Comparison of ENCODE assay signal across 20 cellular contexts in the genomic region with DNA sequence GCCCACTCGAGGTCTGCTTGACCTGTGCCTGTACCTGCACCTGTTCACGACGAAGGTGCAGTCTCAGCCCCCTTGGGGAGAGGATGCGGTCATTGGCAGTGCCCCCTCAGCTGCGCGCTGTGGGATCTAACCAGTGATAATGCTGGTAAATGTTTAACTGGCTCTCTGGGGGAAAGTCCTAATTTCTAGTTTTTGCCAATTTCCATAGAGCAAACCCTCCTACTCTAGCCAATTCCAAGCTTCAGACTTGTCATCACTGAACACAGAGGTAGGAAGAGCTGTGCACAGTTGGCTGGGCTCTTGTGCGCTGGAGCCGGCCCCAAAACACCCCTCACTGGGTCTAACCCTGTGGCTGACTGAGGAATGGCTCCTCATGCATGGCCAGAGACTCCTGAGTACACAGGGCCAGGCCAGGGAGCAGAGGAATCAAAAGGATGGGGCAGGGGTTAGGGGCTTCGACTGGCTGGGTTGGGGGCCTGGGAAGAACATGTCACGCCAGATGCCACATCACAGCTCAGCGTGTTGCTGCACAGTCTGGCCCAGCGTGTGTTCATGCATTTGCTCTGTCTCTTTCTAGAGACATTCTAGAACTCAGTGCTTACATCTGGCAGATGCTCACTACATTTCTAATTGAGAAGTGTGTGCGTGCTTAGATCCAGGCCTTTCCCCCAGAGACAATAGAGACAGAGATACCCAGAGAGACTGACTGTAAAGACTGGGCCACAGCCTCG.
A peak's percentile ranks its signal among the peaks of the same experiment; 100 is the strongest.
DNase-seq lines count a peak whose midpoint lies in the region; ATAC-seq, FAIRE-seq and TF ChIP-seq lines count a peak whose summit lies in the region.
"Had no signal": no experiment of that assay in that cellular context is flagged by ENCODE, and none has a peak within 500 bp of the region (broad histone marks: within the 10 kb centered on the region; RNA-seq: fewer than 3 reads in every experiment).

No MANE protein-coding gene starts in this region.

- in situ Hi-C loops in GM12878 (cut with MboI) (no loop called here), KBM-7 (cut with MboI; ENCODE audit: low pct_unique_long_range_greater_than_20kb, low sequenced_read_pairs) (no loop called here)

- no peak overlapping the region for H3K4me3 ChIP-seq in BLaER1 treated with 17β-estradiol and CSF1 and Interleukin-3, amounts not matched to agents 10 nM and 100 nM
- H3K4me3 ChIP-seq in GM12878 (no peak overlapping the region), neural progenitor cell (no peak overlapping the region)
- H3K4me3 ChIP-seq: GM23248, SJCRH30 had no signal

- POLR2A ChIA-PET in GM12878 (lab: Charles Lee): interaction anchor here (1.0 to 1.5 kb wide), 2 partner anchors 8 to 28 kb away, joined by 3 to 4 read pairs; no protein-coding TSS in a partner anchor

- TF ChIP-seq EP300 in GM12878 (IDR thresholded peaks at IDR 0.05; ENCODE audit: borderline replicate concordance in 1 of 2, control insufficient read depth in 1 of 2, low read depth in 2 of 2, low read length in 2 of 2): no peak

- RAD21 ChIA-PET in GM12878 (lab: Charles Lee; ENCODE audit: unreplicated experiment): interaction anchor here (1.6 to 3.5 kb wide), 3 partner anchors 12 to 27 kb away, joined by 6 to 22 read pairs (median 13); no protein-coding TSS in a partner anchor

- no peaks in the 10 kb centered on the region for H3K36me3 Mint-ChIP-seq in neural progenitor cell
- H3K36me3 Mint-ChIP-seq: CD4-positive, CD25-positive, alpha-beta regulatory T cell had no signal

- TF ChIP-seq POLR2A in GM12878 (IDR thresholded peaks at IDR 0.05; ENCODE audit: low read depth, low read length): no peak

- peak overlapping the region in 1 of 11 experiments; percentile 40; a peak in 1 of 22 replicates for H3K27ac ChIP-seq in BLaER1 treated with 17β-estradiol and CSF1 and Interleukin-3, amounts not matched to agents 10 nM and 100 nM
- H3K27ac ChIP-seq in GM12878 (ENCODE audit: control insufficient read depth, insufficient read depth): no peak overlapping the region
- no peak overlapping the region for H3K27ac ChIP-seq in neural progenitor cell
- H3K27ac ChIP-seq: GM23248, HL-60, SJCRH30 had no signal

- TF ChIP-seq CTCF in GM12878 (IDR thresholded peaks at IDR 0.05 in 2 of 3, conservative IDR thresholded peaks at IDR 0.05 in 1 of 3; ENCODE audit: control insufficient read depth in 2 of 3, extremely low read depth in 1 of 3, insufficient read depth in 1 of 3, low read depth in 3 of 3, low read length in 3 of 3) (no peak), neural progenitor cell (IDR thresholded peaks at IDR 0.05) (no peak)

- SMC1A ChIA-PET in GM12878 (lab: Charles Lee; ENCODE audit: uncharacterized antibody, unreplicated experiment): interaction anchor here (0.7 to 5.6 kb wide), 5 partner anchors 8 to 184 kb away, joined by 3 to 51 read pairs (median 3); no protein-coding TSS in a partner anchor

- peaks cover 30% of the 10 kb centered on the region for H3K9me3 Mint-ChIP-seq in neural progenitor cell

- BruUV-seq in GM12878 (replicated peaks; lab: Mats Ljungman, UMichigan): no TSS peak

- H3K27me3 Mint-ChIP-seq in neural progenitor cell (ENCODE audit: insufficient read depth, low read depth): peaks cover 18% of the 10 kb centered on the region
- H3K27me3 Mint-ChIP-seq: CD4-positive, CD25-positive, alpha-beta regulatory T cell had no signal

- peaks cover 0 to 17% (median 6%) of the 10 kb centered on the region in 11 experiments; a peak in 8 of 22 replicates for H4K20me1 ChIP-seq in BLaER1 treated with 17β-estradiol and CSF1 and Interleukin-3, amounts not matched to agents 10 nM and 100 nM
- H4K20me1 ChIP-seq in GM12878 (ENCODE audit: control insufficient read depth, insufficient read depth) (no peaks in the 10 kb centered on the region), neural progenitor cell (ENCODE audit: low read depth) (no peaks in the 10 kb centered on the region)

- ATAC-seq in GM12878: peak; percentile 58

- H3K79me2 ChIP-seq in GM12878 (ENCODE audit: control insufficient read depth, insufficient read depth, low read length) (no peaks in the 10 kb centered on the region), neural progenitor cell (ENCODE audit: low read depth) (no peaks in the 10 kb centered on the region)

- DNase-seq in GM19239 (ENCODE audit: insufficient read length, low spot score) (no peak), GM12878 (ENCODE audit: low read depth, low spot score) (no peak), neural progenitor cell (ENCODE audit: low spot score) (no peak), NCI-H1105 (lab: John Stamatoyannopoulos, UW) (no peak), NCI-H1092 (lab: John Stamatoyannopoulos, UW) (no peak), KBM-7 (no peak)
- DNase-seq: ACHN; AML-193; Caco-2; CD4-positive, CD25-positive, alpha-beta regulatory T cell; GM23248; HCEC 1CT; KG1; NCI-H146; NCI-H446; NK-92 treated with Interleukin-12 subunit alpha and Interleukin-12 subunit beta, amount 100 ng/mL, for 24 hours; OCI-M1; SJCRH30 had no signal

- peaks cover 18 to 57% (median 34%) of the 10 kb centered on the region in 11 experiments for H3K27me3 ChIP-seq in BLaER1 treated with 17β-estradiol and CSF1 and Interleukin-3, amounts not matched to agents 10 nM and 100 nM
- H3K27me3 ChIP-seq in GM12878 (replicated peaks in 1 of 2; ENCODE audit: control insufficient read depth in 2 of 2, insufficient read depth in 2 of 2, low read length in 1 of 2): no peaks in the 10 kb centered on the region
- no peaks in the 10 kb centered on the region for H3K27me3 ChIP-seq in neural progenitor cell
- H3K27me3 ChIP-seq: SJCRH30 had no signal

- H2AFZ ChIP-seq in GM12878 (ENCODE audit: control insufficient read depth, low read depth, low read length): no peak overlapping the region
- no peak overlapping the region for H2AFZ ChIP-seq in neural progenitor cell (replicated peaks)
- H2AFZ ChIP-seq: GM23248 had no signal

- no peak overlapping the region for H3K4me3 Mint-ChIP-seq in neural progenitor cell
- H3K4me3 Mint-ChIP-seq: CD4-positive, CD25-positive, alpha-beta regulatory T cell had no signal

- intact Hi-C loops in GM12878 (cut with micrococcal nuclease; ENCODE audit: unreplicated experiment): no loop called here

- peak; percentile 80 for FAIRE-seq in GM19239 (lab: Jason Lieb, UNC)
- FAIRE-seq in GM12878 (lab: Jason Lieb, UNC): peak; percentile 27

- no peak for TF ChIP-seq RAD21 in GM12878 (IDR thresholded peaks at IDR 0.05; ENCODE audit: insufficient read depth, low read depth, low read length)

- H3K4me2 ChIP-seq in BLaER1 treated with 17β-estradiol and CSF1 and Interleukin-3, amounts not matched to agents 10 nM and 100 nM: peak overlapping the region in 9 of 11 experiments; percentile 72 to 85 (median 79); a peak in 18 of 22 replicates
- H3K4me2 ChIP-seq in GM12878 (ENCODE audit: control insufficient read depth, insufficient read depth) (no peak overlapping the region), neural progenitor cell (no peak overlapping the region)

- peak overlapping the region in 1 of 11 experiments; percentile 29; a peak in 1 of 22 replicates for H3K9ac ChIP-seq in BLaER1 treated with 17β-estradiol and CSF1 and Interleukin-3, amounts not matched to agents 10 nM and 100 nM
- H3K9ac ChIP-seq in GM12878 (ENCODE audit: control insufficient read depth, insufficient read depth, low read length) (no peak overlapping the region), neural progenitor cell (no peak overlapping the region)
- H3K9ac ChIP-seq: GM23248 had no signal

- peaks cover 19 to 71% (median 66%) of the 10 kb centered on the region in 10 experiments for H3K4me1 ChIP-seq in BLaER1 treated with 17β-estradiol and CSF1 and Interleukin-3, amounts not matched to agents 10 nM and 100 nM
- no peaks in the 10 kb centered on the region; the same call in 1 of the 2 replicates for H3K4me1 ChIP-seq in GM12878 (ENCODE audit: control insufficient read depth, insufficient read depth, low read length)
- peaks cover 10% of the 10 kb centered on the region for H3K4me1 ChIP-seq in neural progenitor cell
- H3K4me1 ChIP-seq: SJCRH30 had no signal

- H3K36me3 ChIP-seq in BLaER1 treated with 17β-estradiol and CSF1 and Interleukin-3, amounts not matched to agents 10 nM and 100 nM: no peaks in the 10 kb centered on the region
- H3K36me3 ChIP-seq in GM12878 (ENCODE audit: control insufficient read depth in 2 of 2, insufficient read depth in 2 of 2, low read length in 1 of 2) (no peaks in the 10 kb centered on the region), neural progenitor cell (no peaks in the 10 kb centered on the region)
- H3K36me3 ChIP-seq: SJCRH30 had no signal

- CTCF ChIA-PET in GM12878 (lab: Yijun Ruan, JAX): interaction anchor here (1.0 to 2.9 kb wide), 2 partner anchors 14 to 28 kb away, joined by 3 to 13 read pairs; no protein-coding TSS in a partner anchor

- peak overlapping the region; percentile 19 for H3K27ac Mint-ChIP-seq in neural progenitor cell
- H3K27ac Mint-ChIP-seq: CD4-positive, CD25-positive, alpha-beta regulatory T cell had no signal

- 29% methylated on average over 14 of the region's 14 CpGs for WGBS in GM12878 (ENCODE audit: insufficient coverage, insufficient replicate concordance, low lambda C conversion rate, missing lambda C conversion rate)

- H3F3A ChIP-seq in neural progenitor cell (ENCODE audit: low read depth): peaks cover 6% of the 10 kb centered on the region

- peaks cover 0 to 16% (median 8%) of the 10 kb centered on the region in 11 experiments; a peak in 14 of 22 replicates for H3K9me3 ChIP-seq in BLaER1 treated with 17β-estradiol and CSF1 and Interleukin-3, amounts not matched to agents 10 nM and 100 nM (replicated peaks in 1 of 11)
- H3K9me3 ChIP-seq in GM12878 (replicated peaks; ENCODE audit: control insufficient read depth, insufficient read depth, low read length) (no peaks in the 10 kb centered on the region; the same call in 2 of the 3 replicates), neural progenitor cell (ENCODE audit: low read depth) (no peaks in the 10 kb centered on the region)
- H3K9me3 ChIP-seq: Caco-2, SJCRH30 had no signal

- peaks cover 12% of the 10 kb centered on the region for H3K4me1 Mint-ChIP-seq in neural progenitor cell
- H3K4me1 Mint-ChIP-seq: CD4-positive, CD25-positive, alpha-beta regulatory T cell had no signal

TF ChIP-seq in GM12878, 131 proteins besides CTCF, POLR2A, EP300 and RAD21 (continues in another document):
- TF ChIP-seq KDM1A (IDR thresholded peaks at IDR 0.05; ENCODE audit: borderline replicate concordance): no peak
- TF ChIP-seq USF2 (IDR thresholded peaks at IDR 0.05; ENCODE audit: borderline replicate concordance, low read depth, low read length): no peak
- TF ChIP-seq MTA2 (IDR thresholded peaks at IDR 0.05; ENCODE audit: low read depth): no peak
- TF ChIP-seq EGR1 (IDR thresholded peaks at IDR 0.05; ENCODE audit: borderline replicate concordance in 1 of 2, low read depth in 2 of 2, low read length in 2 of 2): no peak
- TF ChIP-seq TCF3 (IDR thresholded peaks at IDR 0.05; ENCODE audit: borderline replicate concordance, insufficient read depth, low read depth, low read length): no peak

Comparison
In these comparisons a context has a peak if more than half of its experiments do, and no peak if none do; other contexts are left out.
1. H3K4me2 ChIP-seq: peak in BLaER1 treated with 17β-estradiol and CSF1 and Interleukin-3, amounts not matched to agents 10 nM and 100 nM (9 of 11); none in GM12878 (single experiment) and neural progenitor cell (single experiment).